In the genomic region with DNA sequence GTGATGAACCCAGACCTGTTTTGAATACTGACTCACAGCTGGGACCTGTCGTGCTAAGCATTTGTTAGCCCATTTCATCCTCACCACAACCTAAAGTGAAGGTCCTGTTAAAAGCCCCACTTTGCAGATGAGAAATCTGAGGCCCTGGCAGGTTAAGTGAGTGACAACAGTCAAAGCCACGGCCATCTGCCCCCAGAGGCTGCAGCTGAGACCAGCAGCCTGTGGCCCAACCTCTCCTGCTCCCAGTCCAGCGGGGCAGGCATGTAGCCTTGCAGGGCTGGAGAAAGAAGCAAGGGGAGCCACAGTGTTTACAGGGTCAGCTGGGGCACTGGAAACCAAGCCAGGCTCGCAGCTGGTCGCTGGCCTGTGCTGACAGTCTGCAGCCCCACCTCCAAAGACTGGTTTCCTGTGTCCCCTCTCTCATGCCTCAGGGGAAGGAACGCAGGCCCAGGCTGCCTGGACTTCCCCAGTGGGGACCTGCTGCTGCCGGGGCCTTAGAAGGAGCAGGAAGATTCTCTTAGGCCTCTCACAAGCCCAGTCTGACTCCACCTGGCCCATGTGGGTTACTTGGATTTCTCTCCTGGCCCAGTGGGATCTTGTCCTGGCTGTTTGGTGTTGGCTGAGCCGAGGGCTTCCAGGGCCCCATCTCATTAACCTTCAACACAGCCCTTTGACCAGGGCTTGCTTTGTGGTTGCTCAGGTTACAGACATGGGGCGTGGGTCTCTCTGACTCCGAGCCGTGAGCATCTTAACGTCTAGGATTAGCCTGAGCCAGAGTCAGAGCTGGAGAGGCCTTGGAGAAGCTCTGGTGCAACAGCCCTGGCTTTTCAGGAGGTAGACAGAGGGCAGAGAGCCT, we compare ENCODE assay signal across 8 cellular contexts. TPM values are rescaled to one million over a fixed set of nuclear protein-coding genes. Genes with fewer than 3 reads are reported as not detected.
A peak's percentile ranks its signal among the peaks of the same experiment; 100 is the strongest.
DNase-seq lines count a peak whose midpoint lies in the region; ATAC-seq, FAIRE-seq and TF ChIP-seq lines count a peak whose summit lies in the region.

No MANE protein-coding gene starts in this region.

- H3K9me3 ChIP-seq in AG04450 (ENCODE audit: control insufficient read depth, insufficient read depth, low read length), result no peaks in the 10 kb centered on the region; the same call in 1 of the 2 replicates
- no peaks in the 10 kb centered on the region for H3K9me3 ChIP-seq in kidney (ENCODE audit: control insufficient read depth in 1 of 2, low read length in 2 of 2)

- ATAC-seq in GM18868 (IDR thresholded peaks at IDR 0.05; ENCODE audit: unreplicated experiment), result peak; percentile 28

- intact Hi-C loops in kidney (cut with DNase I), result no loop called here

- no peaks in the 10 kb centered on the region for H3K36me3 ChIP-seq in kidney (ENCODE audit: control insufficient read depth in 1 of 2, insufficient read depth in 2 of 2, low read length in 2 of 2)

- no peaks in the 10 kb centered on the region for H3K27me3 ChIP-seq in AG04450 (ENCODE audit: control insufficient read depth, insufficient read depth, low read length)

- no peak for DNase-seq in AG04450 (ENCODE audit: low read depth, low spot score)
- DNase-seq in activated naive CD4-positive, alpha-beta T cell treated with anti-CD3 and anti-CD28 coated beads, Interleukin-2, amount 10 ng/mL, durations not matched to agents 7 days and 5 days, result peak; percentile 53
- DNase-seq in kidney, result peak; percentile 88
- DNase-seq in substantia nigra (lab: John Stamatoyannopoulos, UW), result peak in 7 of 49 donors; percentile 10 to 56 (median 29)
- DNase-seq in NCI-H2227 treated with DMSO at 0.1 percent for 48 hours (lab: John Stamatoyannopoulos, UW), result no peak
- DNase-seq in NCI-H1417 (lab: John Stamatoyannopoulos, UW), result no peak

- CTCF ChIA-PET in AG04450 (lab: Charles Lee), result interaction anchor here (1.0 to 2.1 kb wide), 3 partner anchors 8 to 209 kb away, joined by 3 to 8 read pairs (median 4); no protein-coding TSS in a partner anchor
- CTCF ChIA-PET in activated naive CD4-positive, alpha-beta T cell treated with anti-CD3 and anti-CD28 coated beads, Interleukin-2, amount 10 ng/mL, durations not matched to agents 7 days and 5 days (lab: Charles Lee), result interaction anchor here (1.0 to 3.9 kb wide), 7 partner anchors 9 to 189 kb away, joined by 3 to 55 read pairs (median 8); partner anchors contain the start of gene ATG16L1

- H3K4me3 ChIP-seq in AG04450 (ENCODE audit: low read depth, low read length), result no peak overlapping the region
- peak overlapping the region; percentile 52 to 62 for H3K4me3 ChIP-seq in kidney (ENCODE audit: low read length in 2 of 2)

- H3K9ac ChIP-seq in kidney (ENCODE audit: low read length in 2 of 2), result peak overlapping the region in 1 of 2 donors; percentile 26

- H3K36me3 Mint-ChIP-seq in IgD-negative memory B cell, result peaks cover 5% of the 10 kb centered on the region
- peaks cover 45% of the 10 kb centered on the region for H3K36me3 Mint-ChIP-seq in activated naive CD4-positive, alpha-beta T cell treated with anti-CD3 and anti-CD28 coated beads, Interleukin-2, amount 10 ng/mL, durations not matched to agents 7 days and 5 days

- peak overlapping the region; percentile 92 to 99 (median 97) for H3K4me3 Mint-ChIP-seq in IgD-negative memory B cell
- H3K4me3 Mint-ChIP-seq in activated naive CD4-positive, alpha-beta T cell treated with anti-CD3 and anti-CD28 coated beads, Interleukin-2, amount 10 ng/mL, durations not matched to agents 7 days and 5 days, result peak overlapping the region; percentile 98

- POLR2A ChIA-PET in AG04450 (lab: Yijun Ruan, JAX), result no interaction called here

- FAIRE-seq in kidney (lab: Jason Lieb, UNC), result no peak

- H3K27ac Mint-ChIP-seq in IgD-negative memory B cell, result peak overlapping the region; percentile 96 to 99 (median 97)
- H3K27ac Mint-ChIP-seq in activated naive CD4-positive, alpha-beta T cell treated with anti-CD3 and anti-CD28 coated beads, Interleukin-2, amount 10 ng/mL, durations not matched to agents 7 days and 5 days, result peak overlapping the region; percentile 85

- H3K4me1 Mint-ChIP-seq in IgD-negative memory B cell, result peaks cover 24 to 30% (median 29%) of the 10 kb centered on the region in 3 donors
- peaks cover 52% of the 10 kb centered on the region for H3K4me1 Mint-ChIP-seq in activated naive CD4-positive, alpha-beta T cell treated with anti-CD3 and anti-CD28 coated beads, Interleukin-2, amount 10 ng/mL, durations not matched to agents 7 days and 5 days

- H3K27me3 Mint-ChIP-seq in IgD-negative memory B cell, result no peaks in the 10 kb centered on the region
- no peaks in the 10 kb centered on the region for H3K27me3 Mint-ChIP-seq in activated naive CD4-positive, alpha-beta T cell treated with anti-CD3 and anti-CD28 coated beads, Interleukin-2, amount 10 ng/mL, durations not matched to agents 7 days and 5 days

- H3K4me1 ChIP-seq in kidney (ENCODE audit: control insufficient read depth in 1 of 2, insufficient read depth in 1 of 2, low read depth in 1 of 2, low read length in 2 of 2), result peaks cover 0 to 16% of the 10 kb centered on the region in 2 donors

- peak; percentile 26; the same call in 1 of the 2 replicates for TF ChIP-seq CTCF in AG04450 (IDR thresholded peaks at IDR 0.05; ENCODE audit: low read depth, low read length)
- no peak for TF ChIP-seq CTCF in kidney (IDR thresholded peaks at IDR 0.05; ENCODE audit: borderline replicate concordance, extremely low read depth, insufficient read depth)

- H3K9me3 Mint-ChIP-seq in IgD-negative memory B cell, result peaks cover 0 to 3% (median 0%) of the 10 kb centered on the region in 3 donors
- no peaks in the 10 kb centered on the region for H3K9me3 Mint-ChIP-seq in activated naive CD4-positive, alpha-beta T cell treated with anti-CD3 and anti-CD28 coated beads, Interleukin-2, amount 10 ng/mL, durations not matched to agents 7 days and 5 days

- H3K27ac ChIP-seq in AG04450 (ENCODE audit: low read depth, low read length) (no peak overlapping the region), kidney (ENCODE audit: low read depth in 2 of 2, low read length in 2 of 2) (peak overlapping the region; percentile 23 to 80), substantia nigra (ENCODE audit: low read depth, low read length, poor library complexity, severe bottlenecking) (peak overlapping the region; percentile 69)

RNA-seq across cellular contexts. Expression of gene INPP5D, which starts 1.7 kb away (rescaled TPM):
- polyA plus RNA-seq in AG04450 (2011; rRNA removed), result 0.43 and 0.84 TPM in 2 replicates
- polyA minus RNA-seq in AG04450 (2011; rRNA and poly(A)+ RNA removed), result 0.55 and 0.65 TPM in 2 replicates
- 220 TPM for polyA plus RNA-seq in IgD-negative memory B cell
- 29.6 TPM for total RNA-seq in kidney
- polyA plus RNA-seq in kidney (ENCODE audit: insufficient read depth, low read depth, low replicate concordance), result 2.6 TPM

RNA-seq across cellular contexts. Expression of gene NEU2, which starts 29.3 kb away (rescaled TPM):
- not detected in 2 replicates for polyA plus RNA-seq in AG04450 (2011; rRNA removed)
- not detected in 2 replicates for polyA minus RNA-seq in AG04450 (2011; rRNA and poly(A)+ RNA removed)
- polyA plus RNA-seq in IgD-negative memory B cell, result not detected
- total RNA-seq in kidney, result not detected
- not detected for polyA plus RNA-seq in kidney (ENCODE audit: insufficient read depth, low read depth, low replicate concordance)

RNA-seq across cellular contexts. Expression of gene NGEF, which starts 48.8 kb away (rescaled TPM):
- polyA plus RNA-seq in AG04450 (2011; rRNA removed), result 0.07 and 0.10 TPM in 2 replicates
- 0.28 and 0.70 TPM in 2 replicates for polyA minus RNA-seq in AG04450 (2011; rRNA and poly(A)+ RNA removed)
- polyA plus RNA-seq in IgD-negative memory B cell, result not detected
- total RNA-seq in kidney, result 4.8 TPM
- 5.3 TPM for polyA plus RNA-seq in kidney (ENCODE audit: insufficient read depth, low read depth, low replicate concordance)

Comparison
In these comparisons a context has a peak if more than half of its experiments do, and no peak if none do; other contexts are left out.
1. DNase-seq: peak in activated naive CD4-positive, alpha-beta T cell treated with anti-CD3 and anti-CD28 coated beads, Interleukin-2, amount 10 ng/mL, durations not matched to agents 7 days and 5 days (single experiment) and kidney (single experiment); none in AG04450 (single experiment), NCI-H2227 treated with DMSO at 0.1 percent for 48 hours (single experiment) and NCI-H1417 (0 of 3).
2. RNA of gene INPP5D, which starts 1.7 kb away (polyA plus RNA-seq): 220 TPM in IgD-negative memory B cell (single experiment); 2.6 TPM in kidney (single experiment) and 0.43 to 0.84 TPM in AG04450; every median in the first group is over 10 times any median in the second.